Comparison of ENCODE assay signal across 9 cellular contexts in genomic region chr4:14254252-14254651, GRCh38.
DNase-seq lines count a peak whose midpoint lies in the region; ATAC-seq and TF ChIP-seq lines count a peak whose summit lies in the region.
"Had no signal": no experiment of that assay in that cellular context is flagged by ENCODE, and none has a peak within 500 bp of the region (broad histone marks: within the 10 kb centered on the region; RNA-seq: fewer than 3 reads in every experiment).

No MANE protein-coding gene starts in this region.

- DNase-seq in NCI-H524 (lab: John Stamatoyannopoulos, UW) (peak; percentile 23 to 59), NCI-H524 treated with DMSO at 0.1 percent for 48 hours (lab: John Stamatoyannopoulos, UW) (no peak), HFFc6 (peak; percentile 26), RPMI7951 (ENCODE audit: low read depth) (peak; percentile 57), retinal pigment epithelial cell (ENCODE audit: low read depth) (no peak), midbrain (lab: John Stamatoyannopoulos, UW) (no peak)

- TF ChIP-seq EP300 in gastroesophageal sphincter (IDR thresholded peaks at IDR 0.05), result no peak

- TF ChIP-seq POLR2A in gastroesophageal sphincter (IDR thresholded peaks at IDR 0.05), result no peak

- no peak overlapping the region for H3K27ac Mint-ChIP-seq in HFFc6
- H3K27ac Mint-ChIP-seq: CD8-positive, alpha-beta T cell had no signal

- H3K36me3 ChIP-seq in gastroesophageal sphincter, result no peaks in the 10 kb centered on the region

- no peak for ATAC-seq in gastroesophageal sphincter
- no peak for ATAC-seq in GM18517 (IDR thresholded peaks at IDR 0.05; ENCODE audit: unreplicated experiment)
- ATAC-seq: CD8-positive, alpha-beta T cell had no signal

- H3K9me3 ChIP-seq in gastroesophageal sphincter, result no peaks in the 10 kb centered on the region

- 0 out of 2 replicates have a peak, but pooled peaks cover 4% of the 10 kb centered on the region for H3K9me3 Mint-ChIP-seq in HFFc6

- H3K36me3 Mint-ChIP-seq in HFFc6 (ENCODE audit: low read depth), result peaks cover 4% of the 10 kb centered on the region; the same call in 1 of the 2 replicates
- H3K36me3 Mint-ChIP-seq: CD8-positive, alpha-beta T cell had no signal

- H3K4me3 ChIP-seq in gastroesophageal sphincter (no peak overlapping the region), retinal pigment epithelial cell (ENCODE audit: low read length) (no peak overlapping the region)

- H3K27ac ChIP-seq in gastroesophageal sphincter, result no peak overlapping the region

- TF ChIP-seq CTCF in HFFc6 (IDR thresholded peaks at IDR 0.05) (peak; percentile 80), gastroesophageal sphincter (IDR thresholded peaks at IDR 0.05) (peak in 3 of 4 experiments; percentile 14 to 42 (median 22)), retinal pigment epithelial cell (conservative IDR thresholded peaks at IDR 0.05; ENCODE audit: low read depth, low read length) (peak; percentile 78)

- no peaks in the 10 kb centered on the region for H3K4me1 Mint-ChIP-seq in HFFc6 (ENCODE audit: low read depth)

- no peak overlapping the region for H3K4me3 Mint-ChIP-seq in HFFc6
- H3K4me3 Mint-ChIP-seq: CD8-positive, alpha-beta T cell had no signal

- H3K27me3 ChIP-seq in gastroesophageal sphincter, result no peaks in the 10 kb centered on the region

- H3K27me3 Mint-ChIP-seq in HFFc6 (ENCODE audit: insufficient read depth), result peaks cover 3% of the 10 kb centered on the region

- 59 to 88% methylated on average over 4 of the region's 4 CpGs for WGBS in gastroesophageal sphincter (ENCODE audit: low coverage in 1 of 2), 2 donors

- no peaks in the 10 kb centered on the region for H3K4me1 ChIP-seq in gastroesophageal sphincter

Comparison
In these comparisons a context has a peak if more than half of its experiments do, and no peak if none do; other contexts are left out.
1. DNase-seq: peak in NCI-H524 (2 of 2), HFFc6 (single experiment) and RPMI7951 (single experiment); none in NCI-H524 treated with DMSO at 0.1 percent for 48 hours (single experiment), retinal pigment epithelial cell (single experiment) and midbrain (single experiment).
2. CTCF ChIP-seq: peak in every context shown above with its lines; median percentile 80 in HFFc6; 78 in retinal pigment epithelial cell; 22 in gastroesophageal sphincter.